Comparison of ENCODE assay signal across 5 cellular contexts in genomic region chr12:100222173-100222572, GRCh38. TPM values are rescaled to one million over a fixed set of nuclear protein-coding genes. Genes with fewer than 3 reads are reported as not detected.
DNase-seq lines count a peak whose midpoint lies in the region; ATAC-seq and TF ChIP-seq lines count a peak whose summit lies in the region.
"Not testable (repeated sequence)": the region's sequence is repeated elsewhere in the genome, so short reads cannot be mapped to it uniquely, and the experiment has no call there.

No MANE protein-coding gene starts in this region.

- not testable (repeated sequence) for H2BK5ac ChIP-seq in trophoblast cell (ENCODE audit: low read depth, low read length, poor library complexity)

- H3K4me3 Mint-ChIP-seq in activated T-cell treated with anti-CD3 and anti-CD28 coated beads, Interleukin-2, amount 50 U/mL, for 72 hours: not testable (repeated sequence)

- not testable (repeated sequence) for H4K91ac ChIP-seq in trophoblast cell (ENCODE audit: low read depth, low read length)

- WGBS in liver: 66% methylated on average over 6 of the region's 6 CpGs
- no CpG with 5 or more reads among the region's 6 CpGs for WGBS in trophoblast cell (ENCODE audit: extremely low coverage, insufficient coverage, insufficient read length)

- H2AFZ ChIP-seq in trophoblast cell (ENCODE audit: insufficient read depth, low read length, poor library complexity): not testable (repeated sequence)

- peaks cover 1 to 19% (median 6%) of the 10 kb centered on the region in 4 donors for H3K4me1 ChIP-seq in liver (ENCODE audit: control insufficient read depth in 4 of 4, insufficient read depth in 4 of 4, low read length in 3 of 4)
- H3K4me1 ChIP-seq in trophoblast cell (ENCODE audit: control insufficient read depth in 1 of 2, insufficient read depth in 2 of 2, low read length in 2 of 2): not testable (repeated sequence)

- H3K36me3 ChIP-seq in liver (ENCODE audit: control insufficient read depth in 4 of 4, insufficient read depth in 3 of 4, low read depth in 1 of 4, low read length in 3 of 4): peaks cover 0 to 13% (median 7%) of the 10 kb centered on the region in 4 donors
- H3K36me3 ChIP-seq in trophoblast cell (ENCODE audit: control insufficient read depth in 1 of 2, insufficient read depth in 2 of 2, low read length in 2 of 2): peaks cover 9 to 11% of the 10 kb centered on the region in 2 experiments

- not testable (repeated sequence) for H3K36me3 Mint-ChIP-seq in activated T-cell treated with anti-CD3 and anti-CD28 coated beads, Interleukin-2, amount 50 U/mL, for 72 hours (ENCODE audit: insufficient read depth in 2 of 2)

- not testable (repeated sequence) for H2BK12ac ChIP-seq in trophoblast cell (ENCODE audit: low read length)

- not testable (repeated sequence) for H3K9me3 Mint-ChIP-seq in activated T-cell treated with anti-CD3 and anti-CD28 coated beads, Interleukin-2, amount 50 U/mL, for 72 hours

- not testable (repeated sequence) for H3K23ac ChIP-seq in trophoblast cell (ENCODE audit: low read length)

- not testable (repeated sequence) for H3K14ac ChIP-seq in trophoblast cell (ENCODE audit: low read length)

- H2AK5ac ChIP-seq in trophoblast cell (ENCODE audit: low read length): not testable (repeated sequence)

- H3K4me3 ChIP-seq in liver (ENCODE audit: low read depth in 1 of 3, low read length in 3 of 3); trophoblast cell (ENCODE audit: low read depth, low read length): not testable (repeated sequence)

- not testable (repeated sequence) for H3K27me3 Mint-ChIP-seq in activated T-cell treated with anti-CD3 and anti-CD28 coated beads, Interleukin-2, amount 50 U/mL, for 72 hours (ENCODE audit: low read depth)

- H3K9me3 ChIP-seq in liver (ENCODE audit: control insufficient read depth in 4 of 4, low read length in 3 of 4); trophoblast cell (ENCODE audit: insufficient read depth, low read depth, low read length): not testable (repeated sequence)

- not testable (repeated sequence) for H3K79me1 ChIP-seq in trophoblast cell (ENCODE audit: low read length)

- not testable (repeated sequence) for TF ChIP-seq RAD21 in liver (IDR thresholded peaks at IDR 0.05)

- H3K27ac Mint-ChIP-seq in activated T-cell treated with anti-CD3 and anti-CD28 coated beads, Interleukin-2, amount 50 U/mL, for 72 hours: peak overlapping the region; percentile 68

- H4K12ac ChIP-seq in trophoblast cell (ENCODE audit: low read depth, low read length): not testable (repeated sequence)

- not testable (repeated sequence) for H3K4me1 Mint-ChIP-seq in activated T-cell treated with anti-CD3 and anti-CD28 coated beads, Interleukin-2, amount 50 U/mL, for 72 hours (ENCODE audit: low read depth)

- H3K27me3 ChIP-seq in liver (ENCODE audit: control insufficient read depth in 4 of 4, insufficient read depth in 4 of 4, low read length in 3 of 4); trophoblast cell (ENCODE audit: insufficient read depth, low read length): not testable (repeated sequence)

- not testable (repeated sequence) for H3K4ac ChIP-seq in trophoblast cell (ENCODE audit: low read depth, low read length)

- H3K4me2 ChIP-seq in trophoblast cell (ENCODE audit: low read length): not testable (repeated sequence)

- not testable (repeated sequence) for H4K8ac ChIP-seq in trophoblast cell (ENCODE audit: low read depth, low read length)

- DNase-seq in activated T-cell treated with anti-CD3 and anti-CD28 coated beads, Interleukin-2, amount 50 U/mL, for 72 hours: not testable (repeated sequence)
- DNase-seq in kidney tubule cell (ENCODE audit: low spot score) (peak; percentile 37), left lobe of liver (ENCODE audit: low spot score) (peak; percentile 70), trophoblast cell (peak; percentile 35 to 71)

- H3K9ac ChIP-seq in liver (ENCODE audit: low read depth in 1 of 2, low read length in 2 of 2); trophoblast cell (ENCODE audit: low read length): not testable (repeated sequence)

- not testable (repeated sequence) for H2BK120ac ChIP-seq in trophoblast cell (ENCODE audit: insufficient read depth, low read length, poor library complexity)

- TF ChIP-seq CTCF in liver (IDR thresholded peaks at IDR 0.05; ENCODE audit: low read depth, low read length, missing input control): not testable (repeated sequence)

- not testable (repeated sequence) for H3K18ac ChIP-seq in trophoblast cell (ENCODE audit: low read length)

- H3K27ac ChIP-seq in liver (ENCODE audit: low read depth in 1 of 2, low read length in 2 of 2): peak overlapping the region in 1 of 2 donors; percentile 17
- not testable (repeated sequence) for H3K27ac ChIP-seq in trophoblast cell (ENCODE audit: low read depth, low read length)

- not testable (repeated sequence) for H3K79me2 ChIP-seq in trophoblast cell (ENCODE audit: control insufficient read depth, insufficient read depth, low read length, poor library complexity)

- not testable (repeated sequence) for ATAC-seq in activated T-cell treated with anti-CD3 and anti-CD28 coated beads, Interleukin-2, amount 50 U/mL, for 72 hours (replicated peaks in 1 of 2)
- peak; percentile 87 for ATAC-seq in left lobe of liver

TF ChIP-seq in liver, 16 proteins besides CTCF, POLR2A, EP300 and RAD21:
- TF ChIP-seq SP1 (IDR thresholded peaks at IDR 0.05) (peak; percentile 70), RXRA (IDR thresholded peaks at IDR 0.05) (peak; percentile 53 to 81), HNF4A (conservative IDR thresholded peaks at IDR 0.05) (peak; percentile 59 to 75), NR2F2 (IDR thresholded peaks at IDR 0.05) (peak; percentile 24)

RNA-seq across cellular contexts. Expression of gene ACTR6, which starts 21.6 kb away (rescaled TPM):
- total RNA-seq in activated T-cell treated with anti-CD3 and anti-CD28 coated beads, Interleukin-2, amount 50 U/mL, for 72 hours: 10 to 100 TPM; 32.7 to 37.1 TPM
- total RNA-seq in left lobe of liver (10.2 TPM), liver (1 to 10 TPM; 6.9 to 9.7 TPM)
- 1 to 10 TPM; 7.9 to 9.5 TPM for polyA plus RNA-seq in liver
- 19.0 and 19.1 TPM in 2 replicates for polyA plus RNA-seq in trophoblast cell (2013)

RNA-seq across cellular contexts. Expression of gene DEPDC4, which starts 44.7 kb away (rescaled TPM):
- 1 to 10 TPM; 3.8 to 4.1 TPM for total RNA-seq in activated T-cell treated with anti-CD3 and anti-CD28 coated beads, Interleukin-2, amount 50 U/mL, for 72 hours
- total RNA-seq in left lobe of liver: 2.5 TPM
- 1 to 10 TPM; 1.7 to 6.9 TPM for total RNA-seq in liver
- polyA plus RNA-seq in liver: 1 to 10 TPM in 1 of 2 donors, under 1 TPM in 1; 0.39 to 2.1 TPM
- polyA plus RNA-seq in trophoblast cell (2013): 2.1 and 2.6 TPM in 2 replicates

RNA-seq across cellular contexts. Expression of gene SCYL2, which starts 44.8 kb away (rescaled TPM):
- 10 to 100 TPM; 36.0 to 51.3 TPM for total RNA-seq in activated T-cell treated with anti-CD3 and anti-CD28 coated beads, Interleukin-2, amount 50 U/mL, for 72 hours
- total RNA-seq in left lobe of liver (24.2 TPM), liver (10 to 100 TPM; 24.9 to 32.5 TPM)
- polyA plus RNA-seq in liver: 10 to 100 TPM; 10.0 to 12.8 TPM
- 45.1 and 45.6 TPM in 2 replicates for polyA plus RNA-seq in trophoblast cell (2013)
